1 cellular context compared by ENCODE assay signal in the genomic region with DNA sequence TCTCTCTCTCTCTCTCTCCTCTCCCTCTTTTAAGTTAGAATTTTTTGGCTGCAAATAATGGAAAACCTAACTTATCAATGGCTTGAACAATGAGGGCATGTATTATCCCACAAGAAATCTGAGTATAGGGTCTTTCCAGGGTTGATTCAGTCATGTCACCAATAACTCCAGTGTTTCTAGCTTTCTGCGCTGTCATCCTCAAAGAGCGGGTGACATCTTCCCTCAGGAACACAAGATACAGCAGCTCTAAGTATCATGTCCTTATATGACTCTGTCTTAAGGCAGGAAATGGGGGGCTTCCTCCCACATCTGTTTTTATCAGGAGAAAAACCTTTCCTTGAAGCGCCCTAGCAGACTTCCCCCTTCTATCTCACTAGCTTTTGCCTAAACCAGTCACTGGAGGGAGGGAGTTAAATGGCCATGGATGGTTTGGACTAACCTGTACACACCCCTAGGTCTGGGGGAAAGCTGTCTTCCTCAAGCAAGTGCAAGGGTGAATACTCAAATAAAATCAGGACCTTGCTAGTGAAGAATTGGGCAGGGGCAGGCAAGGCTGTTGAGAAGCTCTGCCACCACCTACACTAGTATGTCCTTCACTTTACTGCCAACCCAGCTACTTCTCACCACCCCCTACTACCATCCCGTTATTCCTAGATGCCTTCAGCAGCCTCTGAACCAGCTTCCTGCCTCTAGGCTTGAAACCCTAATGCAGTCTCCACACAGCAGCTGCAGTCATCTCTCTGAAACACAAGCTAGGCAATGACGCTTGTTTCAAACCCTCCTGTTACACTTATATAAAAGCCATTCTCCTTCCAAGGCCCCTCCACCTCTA.
TF ChIP-seq lines count a peak whose summit lies in the region.

No MANE protein-coding gene starts in this region.

TF ChIP-seq in HepG2, 621 proteins besides CTCF, POLR2A, EP300 and RAD21:
- TF ChIP-seq SKI (IDR thresholded peaks at IDR 0.05; ENCODE audit: partially characterized antibody) (no peak), ZNF572 (CRISPR knock-in tag; IDR thresholded peaks at IDR 0.05) (no peak), PHF5A (CRISPR knock-in tag; IDR thresholded peaks at IDR 0.05; ENCODE audit: low read depth, unreplicated experiment) (no peak), ZBTB21 (CRISPR knock-in tag; IDR thresholded peaks at IDR 0.05) (no peak), TMF1 (CRISPR knock-in tag; IDR thresholded peaks at IDR 0.05; ENCODE audit: low read depth) (no peak), ZNF569 (CRISPR knock-in tag; IDR thresholded peaks at IDR 0.05; ENCODE audit: borderline replicate concordance) (no peak), ZNF451 (CRISPR knock-in tag; IDR thresholded peaks at IDR 0.05) (no peak), DNMT3B (CRISPR knock-in tag; conservative IDR thresholded peaks at IDR 0.05) (no peak), ZBTB7B (CRISPR knock-in tag; IDR thresholded peaks at IDR 0.05) (no peak), ELF1 (CRISPR knock-in tag; IDR thresholded peaks at IDR 0.05) (no peak), ZSCAN29 (CRISPR knock-in tag; conservative IDR thresholded peaks at IDR 0.05) (no peak), POLR2AphosphoS2 (IDR thresholded peaks at IDR 0.05; ENCODE audit: low read depth, low read length) (no peak)
